In genomic region chr1:71047635-71048607, GRCh38 we compare ENCODE assay signal across 8 cellular contexts. TPM values are rescaled to one million over a fixed set of nuclear protein-coding genes. Genes with fewer than 3 reads are reported as not detected.
A peak's percentile ranks its signal among the peaks of the same experiment; 100 is the strongest.
DNase-seq lines count a peak whose midpoint lies in the region; ATAC-seq, FAIRE-seq and TF ChIP-seq lines count a peak whose summit lies in the region.

Gene PTGER3 (minus strand): TSS chr1:71047816. CDS start chr1:71047577, 239 bp downstream.

- POLR2A ChIA-PET in GM10248 (lab: Yijun Ruan, JAX): no interaction called here

- H3K9me3 ChIP-seq in kidney (ENCODE audit: control insufficient read depth in 1 of 2, low read length in 2 of 2): no peaks in the 10 kb centered on the region

- peaks cover 66% of the 10 kb centered on the region for H3K27me3 Mint-ChIP-seq in T-helper 1 cell treated with Interleukin-12 subunit alpha and Interleukin-12 subunit beta and Interleukin-4 antibody, amounts not matched to agents 30 μg/mL and 1 μg/mL, for 36 hours (ENCODE audit: low read depth)

- peak within 1 kb of the TSS; percentile 83 for H3K4me3 Mint-ChIP-seq in T-helper 1 cell treated with Interleukin-12 subunit alpha and Interleukin-12 subunit beta and Interleukin-4 antibody, amounts not matched to agents 30 μg/mL and 1 μg/mL, for 36 hours

- DNase-seq in GM10248 (ENCODE audit: extremely low spot score): peak; percentile 35
- DNase-seq in brain microvascular endothelial cell: no peak
- DNase-seq in kidney: peak; percentile 90
- DNase-seq in stimulated activated CD4-positive, alpha-beta T cell treated with anti-CD3 and anti-CD28 coated beads, Interleukin-4, amount 100 ng/mL, for 24 hours: peak; percentile 44
- no peak for DNase-seq in GF-D8 (lab: John Stamatoyannopoulos, UW)

- in situ Hi-C loops in brain microvascular endothelial cell (cut with HindIII; ENCODE audit: low pct_ligation_motif_present, low sequenced_read_pairs): no loop called here

- peaks cover 2 to 9% of the 10 kb centered on the region in 2 donors for H3K4me1 ChIP-seq in kidney (ENCODE audit: control insufficient read depth in 1 of 2, insufficient read depth in 1 of 2, low read depth in 1 of 2, low read length in 2 of 2)

- H3K36me3 Mint-ChIP-seq in T-helper 1 cell treated with Interleukin-12 subunit alpha and Interleukin-12 subunit beta and Interleukin-4 antibody, amounts not matched to agents 30 μg/mL and 1 μg/mL, for 36 hours (ENCODE audit: low read depth): peaks cover 2% of the 10 kb centered on the region

- H3K36me3 ChIP-seq in brain microvascular endothelial cell (replicated peaks) (no peaks in the 10 kb centered on the region), kidney (ENCODE audit: control insufficient read depth in 1 of 2, insufficient read depth in 2 of 2, low read length in 2 of 2) (no peaks in the 10 kb centered on the region)

- CTCF ChIA-PET in GM10248 (lab: Yijun Ruan, JAX): interaction anchor here (1.1 kb wide), 1 partner anchor 362 kb away, joined by 3 read pairs; no protein-coding TSS in a partner anchor

- no peak for TF ChIP-seq CTCF in GM10248 (IDR thresholded peaks at IDR 0.05; ENCODE audit: control extremely low read depth, extremely low read depth, low read depth, missing control alignments)
- no peak for TF ChIP-seq CTCF in brain microvascular endothelial cell (IDR thresholded peaks at IDR 0.05; ENCODE audit: low read depth, low read length, missing control alignments)
- no peak for TF ChIP-seq CTCF in kidney (IDR thresholded peaks at IDR 0.05; ENCODE audit: borderline replicate concordance, extremely low read depth, insufficient read depth)

- H3K27ac ChIP-seq in brain microvascular endothelial cell (no peak within 1 kb of the TSS), kidney (ENCODE audit: low read depth in 2 of 2, low read length in 2 of 2) (peak within 1 kb of the TSS; percentile 84 to 91)

- intact Hi-C loops in kidney (cut with DNase I): loop anchor here (5.0 to 10.0 kb wide), 2 partner anchors 363 to 516 kb away; no protein-coding TSS in a partner anchor

- H3K27me3 ChIP-seq in brain microvascular endothelial cell (replicated peaks): peaks cover 40% of the 10 kb centered on the region

- peak within 1 kb of the TSS; percentile 15 for H3K27ac Mint-ChIP-seq in T-helper 1 cell treated with Interleukin-12 subunit alpha and Interleukin-12 subunit beta and Interleukin-4 antibody, amounts not matched to agents 30 μg/mL and 1 μg/mL, for 36 hours

- ATAC-seq in HG03432 (IDR thresholded peaks at IDR 0.05; ENCODE audit: unreplicated experiment) (peak; percentile 45), GM18861 (IDR thresholded peaks at IDR 0.05; ENCODE audit: unreplicated experiment) (no peak)

- H3K4me1 Mint-ChIP-seq in T-helper 1 cell treated with Interleukin-12 subunit alpha and Interleukin-12 subunit beta and Interleukin-4 antibody, amounts not matched to agents 30 μg/mL and 1 μg/mL, for 36 hours (ENCODE audit: low read depth): peaks cover 17% of the 10 kb centered on the region

- H3K9me3 Mint-ChIP-seq in T-helper 1 cell treated with Interleukin-12 subunit alpha and Interleukin-12 subunit beta and Interleukin-4 antibody, amounts not matched to agents 30 μg/mL and 1 μg/mL, for 36 hours: no peaks in the 10 kb centered on the region

- peak within 1 kb of the TSS; percentile 77 to 88 for H3K9ac ChIP-seq in kidney (ENCODE audit: low read length in 2 of 2)

- H3K4me3 ChIP-seq in brain microvascular endothelial cell (ENCODE audit: low read depth, low read length) (peak within 1 kb of the TSS; percentile 47), kidney (ENCODE audit: low read length in 2 of 2) (peak within 1 kb of the TSS; percentile 76 to 91)

- no peak for FAIRE-seq in kidney (lab: Jason Lieb, UNC)

RNA-seq across cellular contexts. Expression of gene PTGER3, which starts in this region (rescaled TPM):
- 9.0 TPM for total RNA-seq in kidney
- polyA plus RNA-seq in kidney (ENCODE audit: insufficient read depth, low read depth, low replicate concordance): 102 TPM

Comparison
In these comparisons a context has a peak if more than half of its experiments do, and no peak if none do; other contexts are left out.
1. DNase-seq: peak in GM10248 (single experiment), kidney (single experiment) and stimulated activated CD4-positive, alpha-beta T cell treated with anti-CD3 and anti-CD28 coated beads, Interleukin-4, amount 100 ng/mL, for 24 hours (single experiment); none in brain microvascular endothelial cell (single experiment) and GF-D8 (single experiment).